Comparison of ENCODE assay signal across 8 cellular contexts in the genomic region with DNA sequence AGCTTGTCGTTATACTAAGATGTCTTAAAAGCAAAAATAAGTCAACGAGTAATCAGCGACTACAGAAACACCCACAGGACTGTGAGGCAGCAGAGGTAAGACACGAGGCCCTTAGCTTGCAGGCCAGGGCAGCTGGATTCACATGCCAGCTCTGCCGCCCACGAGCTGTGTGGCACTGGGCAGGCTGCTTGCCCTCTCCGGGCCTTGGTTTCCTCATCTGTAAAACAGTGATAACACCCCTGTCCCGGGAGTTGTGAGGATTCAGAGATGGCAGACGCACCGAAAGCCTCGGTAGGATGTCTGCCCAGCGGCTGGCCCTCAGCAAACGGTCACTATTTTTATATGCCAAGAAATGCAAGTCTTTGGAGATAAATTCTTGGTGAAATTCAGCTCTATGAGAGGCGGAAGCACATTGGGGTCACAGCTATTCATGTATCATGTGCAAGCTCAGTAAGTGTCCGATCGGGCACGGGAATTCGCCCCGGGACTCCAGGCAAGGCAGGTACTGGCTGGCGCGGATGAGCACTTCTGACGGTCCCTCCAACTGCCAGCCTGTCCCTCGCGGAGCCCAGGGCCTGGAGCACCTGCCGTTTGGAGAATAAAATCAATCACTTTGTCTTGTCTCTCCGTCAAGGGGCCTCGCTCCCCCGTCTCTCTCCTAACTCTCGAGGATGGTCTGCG. TPM values are rescaled to one million over a fixed set of nuclear protein-coding genes. Genes with fewer than 3 reads are reported as not detected.
DNase-seq lines count a peak whose midpoint lies in the region; ATAC-seq, FAIRE-seq and TF ChIP-seq lines count a peak whose summit lies in the region.

No MANE protein-coding gene starts in this region.

- peak overlapping the region; percentile 57 for H2AFZ ChIP-seq in astrocyte (ENCODE audit: low read depth, low read length)

- peaks cover 35% of the 10 kb centered on the region for H3K4me1 ChIP-seq in astrocyte (ENCODE audit: insufficient read depth, low read length)
- H3K4me1 ChIP-seq in left lung, result peaks cover 16 to 34% of the 10 kb centered on the region in 2 donors
- peaks cover 0 to 67% (median 21%) of the 10 kb centered on the region in 4 donors for H3K4me1 ChIP-seq in tibial nerve

- no peaks in the 10 kb centered on the region for H3K27me3 ChIP-seq in astrocyte (ENCODE audit: insufficient read depth, low read length)
- H3K27me3 ChIP-seq in left lung, result peaks cover 0 to 12% of the 10 kb centered on the region in 2 donors
- H3K27me3 ChIP-seq in tibial nerve, result no peaks in the 10 kb centered on the region

- ATAC-seq in left lung, result no peak
- ATAC-seq in HG03039 (IDR thresholded peaks at IDR 0.05; ENCODE audit: unreplicated experiment), result no peak

- WGBS in tibial nerve, 2 donors, result 28 to 39% methylated on average over 29 to 30 of the region's 30 CpGs

- H3K4me3 ChIP-seq in astrocyte (ENCODE audit: insufficient read depth, low read depth, low read length) (peak overlapping the region; percentile 58), left lung (peak overlapping the region; percentile 68 to 74), tibial nerve (peak overlapping the region; percentile 69 to 91 (median 78))

- TF ChIP-seq CTCF in astrocyte (IDR thresholded peaks at IDR 0.05; ENCODE audit: insufficient read depth, low read depth, low read length) (no peak), left lung (IDR thresholded peaks at IDR 0.05) (no peak), tibial nerve (IDR thresholded peaks at IDR 0.05) (no peak), GM13976 (IDR thresholded peaks at IDR 0.05; ENCODE audit: borderline replicate concordance, control extremely low read depth, extremely low read depth, insufficient read depth, missing control alignments) (no peak)

- no peak for FAIRE-seq in astrocyte (lab: Jason Lieb, UNC)

- H3K9me3 Mint-ChIP-seq in activated naive CD4-positive, alpha-beta T cell treated with anti-CD3 and anti-CD28 coated beads, Interleukin-2, amount 50 U/mL, for 24 hours, result no peaks in the 10 kb centered on the region
- H3K9me3 Mint-ChIP-seq in astrocyte (ENCODE audit: unreplicated experiment), result peaks cover 3% of the 10 kb centered on the region

- peak overlapping the region; percentile 85 for H3K4me2 ChIP-seq in astrocyte (ENCODE audit: low read length)

- H3K4me3 Mint-ChIP-seq in activated naive CD4-positive, alpha-beta T cell treated with anti-CD3 and anti-CD28 coated beads, Interleukin-2, amount 50 U/mL, for 24 hours, result peak overlapping the region; percentile 77
- H3K4me3 Mint-ChIP-seq in astrocyte (ENCODE audit: unreplicated experiment), result peak overlapping the region; percentile 82

- in situ Hi-C loops in GM13976 (cut with MboI; ENCODE audit: low sequenced_read_pairs, unreplicated experiment), result no loop called here

- H3K27ac Mint-ChIP-seq in activated naive CD4-positive, alpha-beta T cell treated with anti-CD3 and anti-CD28 coated beads, Interleukin-2, amount 50 U/mL, for 24 hours, result peak overlapping the region; percentile 30
- H3K27ac Mint-ChIP-seq in astrocyte (ENCODE audit: unreplicated experiment), result peak overlapping the region; percentile 66

- TF ChIP-seq EP300 in tibial nerve (IDR thresholded peaks at IDR 0.05), result no peak

- no peaks in the 10 kb centered on the region for H3K36me3 Mint-ChIP-seq in activated naive CD4-positive, alpha-beta T cell treated with anti-CD3 and anti-CD28 coated beads, Interleukin-2, amount 50 U/mL, for 24 hours
- peaks cover 5% of the 10 kb centered on the region for H3K36me3 Mint-ChIP-seq in astrocyte (ENCODE audit: low read depth, unreplicated experiment)

- intact Hi-C loops in left lung (cut with DNase I), result no loop called here

- H3K27me3 Mint-ChIP-seq in activated naive CD4-positive, alpha-beta T cell treated with anti-CD3 and anti-CD28 coated beads, Interleukin-2, amount 50 U/mL, for 24 hours, result no peaks in the 10 kb centered on the region
- H3K27me3 Mint-ChIP-seq in astrocyte (ENCODE audit: low read depth, unreplicated experiment), result peaks cover 14% of the 10 kb centered on the region

- no peak for DNase-seq in activated naive CD4-positive, alpha-beta T cell treated with Interleukin-2 at 50 U/mL for 16 hours
- no peak for DNase-seq in astrocyte (ENCODE audit: low read depth)
- DNase-seq in left lung, result no peak
- DNase-seq in tibial nerve (ENCODE audit: low spot score in 2 of 2), result no peak
- no peak for DNase-seq in GM13976 (ENCODE audit: low spot score)
- no peak for DNase-seq in NCI-H2081 (lab: John Stamatoyannopoulos, UW)

- peaks cover 18% of the 10 kb centered on the region for H3K4me1 Mint-ChIP-seq in activated naive CD4-positive, alpha-beta T cell treated with anti-CD3 and anti-CD28 coated beads, Interleukin-2, amount 50 U/mL, for 24 hours
- peaks cover 19% of the 10 kb centered on the region for H3K4me1 Mint-ChIP-seq in astrocyte (ENCODE audit: low read depth, unreplicated experiment)

- TF ChIP-seq POLR2A in tibial nerve (IDR thresholded peaks at IDR 0.05), result no peak

- H4K20me1 ChIP-seq in astrocyte (ENCODE audit: insufficient read depth, low read length), result peaks cover 41% of the 10 kb centered on the region

- H3K9me3 ChIP-seq in astrocyte (ENCODE audit: insufficient read depth, low read depth, low read length) (no peaks in the 10 kb centered on the region), left lung (no peaks in the 10 kb centered on the region), tibial nerve (no peaks in the 10 kb centered on the region)

- peak overlapping the region; percentile 77 for H3K9ac ChIP-seq in astrocyte (ENCODE audit: low read length)

- H3K36me3 ChIP-seq in astrocyte (ENCODE audit: insufficient read depth, low read length) (no peaks in the 10 kb centered on the region), left lung (no peaks in the 10 kb centered on the region), tibial nerve (no peaks in the 10 kb centered on the region)

- H3K27ac ChIP-seq in astrocyte (ENCODE audit: low read depth, low read length), result no peak overlapping the region
- H3K27ac ChIP-seq in left lung, result peak overlapping the region in 1 of 2 donors; percentile 48
- H3K27ac ChIP-seq in tibial nerve, result peak overlapping the region; percentile 70 to 84 (median 77)

- H3K79me2 ChIP-seq in astrocyte (ENCODE audit: insufficient read depth, low read length), result peaks cover 47% of the 10 kb centered on the region

RNA-seq across cellular contexts. Expression of a gene that starts 1.1 kb away (rescaled TPM):
- total RNA-seq in astrocyte (6.7 and 8.3 TPM in 2 replicates), left lung (10 to 100 TPM; 19.4 to 22.0 TPM), tibial nerve (10 to 100 TPM; 37.5 to 63.9 (median 51.6) TPM)

RNA-seq across cellular contexts. Expression of a gene that starts 57.5 kb away (rescaled TPM):
- total RNA-seq in astrocyte (18.3 and 20.5 TPM in 2 replicates), left lung (10 to 100 TPM; 12.2 to 13.9 TPM), tibial nerve (10 to 100 TPM in 2 of 4 donors, 1 to 10 TPM in 2; 9.4 to 13.8 (median 10.6) TPM)
